ENCODE assay signal across 8 cellular contexts in the genomic region with DNA sequence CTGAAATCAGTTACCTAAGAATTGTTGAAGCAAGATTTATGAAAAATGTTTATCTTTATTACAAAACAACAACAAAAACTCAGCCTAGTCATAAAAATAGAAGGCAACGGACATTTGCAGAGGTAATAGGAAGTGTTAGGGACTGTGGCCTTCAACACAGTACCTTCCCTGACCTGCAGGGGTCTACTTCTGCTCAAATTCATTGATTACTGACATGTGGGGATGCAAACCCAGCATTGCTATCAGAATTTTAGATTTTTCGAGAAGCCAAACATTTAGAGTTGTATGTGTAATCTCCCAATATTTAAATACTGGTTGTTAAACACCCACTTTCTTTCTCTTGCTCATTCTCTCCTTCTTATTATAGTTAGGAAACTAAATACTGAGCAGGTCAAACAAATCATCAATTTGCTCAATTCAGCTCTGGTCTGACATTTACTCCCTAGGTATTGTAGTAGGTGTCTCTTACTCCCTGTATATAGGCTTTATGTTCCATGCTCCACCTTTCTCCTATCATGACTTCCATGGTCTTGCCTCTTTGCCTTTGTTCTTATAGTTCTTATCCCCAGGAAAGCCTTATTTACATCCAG.
A peak's percentile ranks its signal among the peaks of the same experiment; 100 is the strongest.
DNase-seq lines count a peak whose midpoint lies in the region; ATAC-seq and TF ChIP-seq lines count a peak whose summit lies in the region.

No MANE protein-coding gene starts in this region.

- H3K9me3 ChIP-seq in lower lobe of right lung: no peaks in the 10 kb centered on the region

- ATAC-seq in GM18907 (IDR thresholded peaks at IDR 0.05; ENCODE audit: unreplicated experiment): peak; percentile 83
- no peak for ATAC-seq in lower lobe of right lung
- no peak for ATAC-seq in HG02623 (IDR thresholded peaks at IDR 0.05; ENCODE audit: unreplicated experiment)
- ATAC-seq in GM21717 (IDR thresholded peaks at IDR 0.05; ENCODE audit: unreplicated experiment): no peak

- H3K27me3 ChIP-seq in ACC112 (ENCODE audit: insufficient read depth, low read length): no peaks in the 10 kb centered on the region
- H3K27me3 ChIP-seq in lower lobe of right lung (ENCODE audit: low read depth): no peaks in the 10 kb centered on the region

- H2AFZ ChIP-seq in ACC112 (ENCODE audit: low read length, unreplicated experiment): peak overlapping the region; percentile 47

- H3K4me3 ChIP-seq in ACC112 (ENCODE audit: low read depth, low read length): no peak overlapping the region
- H3K4me3 ChIP-seq in lower lobe of right lung: no peak overlapping the region

- intact Hi-C loops in lower lobe of right lung (cut with DNase I): no loop called here

- H3K27ac ChIP-seq in ACC112 (ENCODE audit: low read depth, low read length): no peak overlapping the region
- no peak overlapping the region for H3K27ac ChIP-seq in lower lobe of right lung

- peak; percentile 6 for DNase-seq in HuH-7.5 (ENCODE audit: low spot score)
- peak; percentile 30 for DNase-seq in activated T-cell treated with anti-CD3 and anti-CD28 coated beads for 4 hours
- no peak for DNase-seq in lower lobe of right lung
- DNase-seq in DMS153 (lab: John Stamatoyannopoulos, UW): no peak

- no peaks in the 10 kb centered on the region for H3K4me1 ChIP-seq in ACC112 (ENCODE audit: control insufficient read depth, insufficient read depth, low read length, unreplicated experiment)
- no peaks in the 10 kb centered on the region for H3K4me1 ChIP-seq in lower lobe of right lung

- TF ChIP-seq CTCF in lower lobe of right lung (IDR thresholded peaks at IDR 0.05): peak; percentile 44

- no peaks in the 10 kb centered on the region for H3K79me2 ChIP-seq in ACC112 (ENCODE audit: control insufficient read depth, insufficient read depth, low read length, unreplicated experiment)

- H3K36me3 ChIP-seq in ACC112 (ENCODE audit: insufficient read depth, low read length): no peaks in the 10 kb centered on the region
- H3K36me3 ChIP-seq in lower lobe of right lung: no peaks in the 10 kb centered on the region

Comparison
In these comparisons a context has a peak if more than half of its experiments do, and no peak if none do; other contexts are left out.
1. DNase-seq: peak in HuH-7.5 (single experiment) and activated T-cell treated with anti-CD3 and anti-CD28 coated beads for 4 hours (single experiment); none in lower lobe of right lung (single experiment) and DMS153 (single experiment).